In genomic region chr3:23882487-23882918, GRCh38 we compare ENCODE assay signal across 17 cellular contexts.
"Had no signal": no experiment of that assay in that cellular context is flagged by ENCODE, and none has a peak within 500 bp of the region (broad histone marks: within the 10 kb centered on the region; RNA-seq: fewer than 3 reads in every experiment).

No MANE protein-coding gene starts in this region.

- H3K27me3 ChIP-seq: colonic mucosa, esophagus squamous epithelium, gastroesophageal sphincter, sigmoid colon, testis, transverse colon had no signal

- DNase-seq: colonic mucosa; dermis blood vessel endothelial cell; esophagus squamous epithelium; foreskin fibroblast; glutamatergic neuron; kidney; left cardiac atrium; posterior cingulate gyrus; sigmoid colon; stimulated activated CD4-positive, alpha-beta T cell treated with anti-CD3 and anti-CD28 coated beads, Interleukin-12 subunit alpha, Interleukin-12 subunit beta, amount 100 ng/mL, for 4 hours; testis; transverse colon had no signal

- FAIRE-seq: kidney, urothelium cell line had no signal

- H3K27me3 Mint-ChIP-seq: naive thymus-derived CD4-positive, alpha-beta T cell; stimulated activated naive CD8-positive, alpha-beta T cell treated with anti-CD3 and anti-CD28 coated beads, Interleukin-15, Interleukin-2, amounts not matched to agents 100 ng/mL and 50 ng/mL, for 24 hours had no signal

- H3K4me3 ChIP-seq: colonic mucosa, esophagus squamous epithelium, gastroesophageal sphincter, sigmoid colon, skin epidermis, testis, transverse colon had no signal

- ATAC-seq: gastroesophageal sphincter; left cardiac atrium; naive thymus-derived CD4-positive, alpha-beta T cell had no signal

- H3K27ac ChIP-seq: colonic mucosa, esophagus squamous epithelium, gastroesophageal sphincter, sigmoid colon, skin epidermis, testis, transverse colon had no signal

- H3K36me3 ChIP-seq: colonic mucosa, transverse colon had no signal

- H3K9me3 ChIP-seq: colonic mucosa, esophagus squamous epithelium, gastroesophageal sphincter, sigmoid colon, testis, transverse colon had no signal

- H3K9me3 Mint-ChIP-seq: naive thymus-derived CD4-positive, alpha-beta T cell; stimulated activated naive CD8-positive, alpha-beta T cell treated with anti-CD3 and anti-CD28 coated beads, Interleukin-15, Interleukin-2, amounts not matched to agents 100 ng/mL and 50 ng/mL, for 24 hours had no signal

- H3K4me1 ChIP-seq: colonic mucosa, testis had no signal
